ENCODE assay signal across 20 cellular contexts in the genomic region with DNA sequence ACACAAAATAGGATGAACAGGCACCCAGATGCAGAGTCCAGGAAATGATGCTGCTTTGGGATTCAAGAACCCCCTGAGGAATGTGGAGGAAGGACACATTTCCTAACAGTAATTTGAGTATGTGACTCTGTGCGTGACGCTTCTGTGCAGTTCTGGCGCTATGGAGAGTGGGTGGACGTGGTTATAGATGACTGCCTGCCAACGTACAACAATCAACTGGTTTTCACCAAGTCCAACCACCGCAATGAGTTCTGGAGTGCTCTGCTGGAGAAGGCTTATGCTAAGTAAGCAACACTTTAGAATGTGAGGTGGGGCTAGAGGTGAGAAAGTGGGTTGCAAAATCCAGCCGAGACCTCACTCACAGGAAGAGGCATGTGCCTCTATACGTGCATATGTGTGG. TPM values are rescaled to one million over a fixed set of nuclear protein-coding genes. Genes with fewer than 3 reads are reported as not detected.
DNase-seq lines count a peak whose midpoint lies in the region; ATAC-seq and TF ChIP-seq lines count a peak whose summit lies in the region.
"Had no signal": no experiment of that assay in that cellular context is flagged by ENCODE, and none has a peak within 500 bp of the region (broad histone marks: within the 10 kb centered on the region; RNA-seq: fewer than 3 reads in every experiment).

No MANE protein-coding gene starts in this region.

- H3K36me3 ChIP-seq in BLaER1 (no peaks in the 10 kb centered on the region), IMR-90 (ENCODE audit: control insufficient read depth, insufficient read depth, low read length) (no peaks in the 10 kb centered on the region), psoas muscle (ENCODE audit: insufficient read depth in 1 of 2, low read depth in 1 of 2) (peaks cover 0 to 60% of the 10 kb centered on the region in 2 donors), transverse colon (no peaks in the 10 kb centered on the region)
- H3K36me3 ChIP-seq: SJSA1 had no signal

- ATAC-seq in IMR-90 (ENCODE audit: low read depth): no peak
- ATAC-seq in psoas muscle: peak in 2 of 4 donors; percentile 2 to 21
- ATAC-seq: left colon had no signal

- POLR2A ChIA-PET in IMR-90 (lab: Charles Lee; ENCODE audit: unreplicated experiment): no interaction called here

- H3K4me1 ChIP-seq in BLaER1 (peaks cover 66% of the 10 kb centered on the region), IMR-90 (ENCODE audit: control insufficient read depth, insufficient read depth, low read length) (peaks cover 6% of the 10 kb centered on the region), psoas muscle (peaks cover 36% of the 10 kb centered on the region), transverse colon (peaks cover 0 to 8% (median 6%) of the 10 kb centered on the region in 4 donors)
- H3K4me1 ChIP-seq: suprapubic skin had no signal

- H3K9me1 ChIP-seq in IMR-90 (ENCODE audit: insufficient read depth, low read length): peaks cover 14% of the 10 kb centered on the region; the same call in 1 of the 2 replicates

- H3K27me3 ChIP-seq in BLaER1 (no peaks in the 10 kb centered on the region), IMR-90 (ENCODE audit: control insufficient read depth, insufficient read depth, low read length) (peaks cover 2% of the 10 kb centered on the region; the same call in 1 of the 2 replicates), psoas muscle (ENCODE audit: insufficient read depth in 3 of 3, low read length in 2 of 3) (no peaks in the 10 kb centered on the region), transverse colon (no peaks in the 10 kb centered on the region)
- H3K27me3 ChIP-seq: SJSA1, suprapubic skin had no signal

- no peak overlapping the region for H2BK15ac ChIP-seq in IMR-90 (ENCODE audit: low read depth, low read length)

- H2BK120ac ChIP-seq in IMR-90 (ENCODE audit: low read depth, low read length): 0 out of 2 replicates have a peak overlapping the region, but pooled peaks have one; percentile 1

- in situ Hi-C loops in IMR-90 (cut with MboI; ENCODE audit: low sequenced_read_pairs): no loop called here
- in situ Hi-C loops in transverse colon (cut with MboI; ENCODE audit: low pct_ligation_motif_present in 1 of 4, low pct_unique_long_range_greater_than_20kb in 1 of 4, low sequenced_read_pairs in 3 of 4): no loop called here

- H4K8ac ChIP-seq in IMR-90 (ENCODE audit: low read depth in 2 of 2, low read length in 2 of 2): no peak overlapping the region

- intact Hi-C loops in IMR-90 (cut with micrococcal nuclease): loop anchor here (5.0 kb wide), 1 partner anchor 180 kb away; a partner anchor contains a TSS
- intact Hi-C loops in psoas muscle (cut with DNase I): loop anchor here (2.0 to 5.0 kb wide), 4 partner anchors 37 to 115 kb away; a partner anchor contains a TSS
- intact Hi-C loops in transverse colon (cut with DNase I; ENCODE audit: low total_unique reads): no loop called here

- H2AK9ac ChIP-seq in IMR-90 (replicated peaks; ENCODE audit: low read depth, low read length, poor library complexity): no peak overlapping the region

- H3K4me3 ChIP-seq in BLaER1: peak overlapping the region; percentile 3; the same call in 1 of the 2 replicates
- no peak overlapping the region for H3K4me3 ChIP-seq in IMR-90 (ENCODE audit: insufficient read depth, low read depth, low read length)
- no peak overlapping the region for H3K4me3 ChIP-seq in psoas muscle
- no peak overlapping the region for H3K4me3 ChIP-seq in transverse colon
- H3K4me3 ChIP-seq: SJSA1, skin epidermis, suprapubic skin had no signal

- TF ChIP-seq EP300 in transverse colon (IDR thresholded peaks at IDR 0.05; ENCODE audit: low read depth): no peak

- H2AK5ac ChIP-seq in IMR-90 (ENCODE audit: low read depth, low read length): no peak overlapping the region

- no TSS peak for BruUV-seq in IMR-90 (replicated peaks; lab: Mats Ljungman, UMichigan)

- H3K56ac ChIP-seq in IMR-90 (ENCODE audit: extremely low read depth, insufficient read depth, low read length): no peak overlapping the region

- H3K14ac ChIP-seq in IMR-90 (replicated peaks; ENCODE audit: low read depth, low read length): no peak overlapping the region; the same call in 1 of the 2 replicates

- no peak overlapping the region for H2BK20ac ChIP-seq in IMR-90 (ENCODE audit: low read depth, low read length)

- no peak overlapping the region for H3K4ac ChIP-seq in IMR-90 (ENCODE audit: low read depth, low read length)

- no peak overlapping the region for H2AFZ ChIP-seq in IMR-90 (replicated peaks; ENCODE audit: low read length, poor library complexity)

- WGBS in IMR-90 (ENCODE audit: extremely low coverage in 2 of 2, insufficient read length in 1 of 2), 2 experiments: no CpG with 5 or more reads among the region's 8 CpGs
- 55 to 65% (median 58%) methylated on average over 8 of the region's 8 CpGs for WGBS in psoas muscle, 3 donors
- 61 to 83% methylated on average over 8 of the region's 8 CpGs for WGBS in transverse colon (ENCODE audit: low coverage in 1 of 2), 2 donors

- H4K20me1 ChIP-seq in BLaER1 (no peaks in the 10 kb centered on the region), IMR-90 (ENCODE audit: insufficient read depth, low read length) (no peaks in the 10 kb centered on the region)

- H4K5ac ChIP-seq in IMR-90 (ENCODE audit: low read depth, low read length): no peak overlapping the region; the same call in 1 of the 2 replicates

- CTCF ChIA-PET in IMR-90 (lab: Yijun Ruan, JAX): interaction anchor here (0.7 kb wide), 1 partner anchor 70 kb away, joined by 3 read pairs; no protein-coding TSS in a partner anchor

- H4K91ac ChIP-seq in IMR-90 (ENCODE audit: insufficient read depth, low read depth, low read length): no peak overlapping the region

- no peak for TF ChIP-seq RAD21 in IMR-90 (IDR thresholded peaks at IDR 0.05; ENCODE audit: low read length)

- TF ChIP-seq CTCF in IMR-90 (conservative IDR thresholded peaks at IDR 0.05; ENCODE audit: low read depth, low read length) (no peak), psoas muscle (IDR thresholded peaks at IDR 0.05) (no peak), transverse colon (IDR thresholded peaks at IDR 0.05) (no peak)

- H3K9me3 ChIP-seq in BLaER1: no peaks in the 10 kb centered on the region
- H3K9me3 ChIP-seq in IMR-90 (ENCODE audit: control insufficient read depth, insufficient read depth, low read length): no peaks in the 10 kb centered on the region
- no peaks in the 10 kb centered on the region for H3K9me3 ChIP-seq in psoas muscle
- H3K9me3 ChIP-seq in transverse colon: no peaks in the 10 kb centered on the region
- H3K9me3 ChIP-seq: SJSA1, suprapubic skin had no signal

- dilution Hi-C loops in IMR-90 (cut with HindIII; ENCODE audit: low sequenced_read_pairs, unreplicated experiment): no loop called here

- no peak overlapping the region for H2BK5ac ChIP-seq in IMR-90 (ENCODE audit: low read depth, low read length, poor library complexity, severe bottlenecking)

- no peak for DNase-seq in IMR-90
- DNase-seq in fibroblast of peridontal ligament (ENCODE audit: extremely low read depth): peak; percentile 38
- no peak for DNase-seq in psoas muscle
- DNase-seq in activated CD4-positive, alpha-beta T cell treated with anti-CD3 and anti-CD28 coated beads for 48 hours: no peak
- DNase-seq in transverse colon: no peak
- DNase-seq in NCI-H446 treated with DMSO at 0.1 percent for 48 hours (lab: John Stamatoyannopoulos, UW): no peak
- DNase-seq: activated T-cell treated with anti-CD3 and anti-CD28 coated beads, Interleukin-2, amount 50 U/mL, for 1 hour; CD4-positive, alpha-beta T cell; DMS 273 treated with DMSO at 0.1 percent for 48 hours; GDM1; left colon; NCI-H1694; NCI-H2171 treated with DMSO at 0.1 percent for 48 hours; NCI-H526; stimulated activated CD4-positive, alpha-beta T cell treated with anti-CD3 and anti-CD28 coated beads, Interleukin-1b, Interleukin-23, amount 100 ng/mL, for 48 hours; T-helper 1 cell had no signal

- H3K23ac ChIP-seq in IMR-90 (ENCODE audit: low read depth, low read length): no peak overlapping the region

- peak overlapping the region; percentile 82 for H3K4me2 ChIP-seq in BLaER1
- no peak overlapping the region for H3K4me2 ChIP-seq in IMR-90 (ENCODE audit: low read depth, low read length)

- H3K9ac ChIP-seq in BLaER1 (peak overlapping the region; percentile 61), IMR-90 (ENCODE audit: low read depth, low read length) (no peak overlapping the region)

- H3K27ac ChIP-seq in BLaER1 (peak overlapping the region; percentile 83), IMR-90 (ENCODE audit: insufficient read depth, low read length) (no peak overlapping the region), psoas muscle (peak overlapping the region; percentile 96), transverse colon (no peak overlapping the region)
- H3K27ac ChIP-seq: SJSA1, skin epidermis, suprapubic skin had no signal

- H3K18ac ChIP-seq in IMR-90 (ENCODE audit: low read depth, low read length): no peak overlapping the region

- TF ChIP-seq POLR2A in IMR-90 (IDR thresholded peaks at IDR 0.05; ENCODE audit: low read depth, low read length) (no peak), transverse colon (IDR thresholded peaks at IDR 0.05) (no peak)

- H3K79me1 ChIP-seq in IMR-90 (ENCODE audit: low read depth in 1 of 2, low read length in 2 of 2): no peaks in the 10 kb centered on the region

TF ChIP-seq in IMR-90, 13 proteins besides CTCF, POLR2A, EP300 and RAD21 (continues in another document):
- TF ChIP-seq CHD1 (IDR thresholded peaks at IDR 0.05; ENCODE audit: low read depth, low read length) (no peak), FOS (IDR thresholded peaks at IDR 0.05; ENCODE audit: low read depth, low read length) (no peak), CEBPB (IDR thresholded peaks at IDR 0.05; ENCODE audit: low read depth, low read length) (no peak), NFE2L2 (IDR thresholded peaks at IDR 0.05; ENCODE audit: low read depth, low read length) (no peak), RFX5 (IDR thresholded peaks at IDR 0.05; ENCODE audit: low read depth, low read length) (no peak), MXI1 (IDR thresholded peaks at IDR 0.05; ENCODE audit: borderline replicate concordance, low read depth, low read length) (no peak), SMC3 (IDR thresholded peaks at IDR 0.05; ENCODE audit: low read depth, low read length) (no peak), BHLHE40 (IDR thresholded peaks at IDR 0.05; ENCODE audit: low read depth, low read length) (no peak)
- TF ChIP-seq, protein P1, sequence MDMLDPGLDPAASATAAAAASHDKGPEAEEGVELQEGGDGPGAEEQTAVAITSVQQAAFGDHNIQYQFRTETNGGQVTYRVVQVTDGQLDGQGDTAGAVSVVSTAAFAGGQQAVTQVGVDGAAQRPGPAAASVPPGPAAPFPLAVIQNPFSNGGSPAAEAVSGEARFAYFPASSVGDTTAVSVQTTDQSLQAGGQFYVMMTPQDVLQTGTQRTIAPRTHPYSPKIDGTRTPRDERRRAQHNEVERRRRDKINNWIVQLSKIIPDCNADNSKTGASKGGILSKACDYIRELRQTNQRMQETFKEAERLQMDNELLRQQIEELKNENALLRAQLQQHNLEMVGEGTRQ (IDR thresholded peaks at IDR 0.05; ENCODE audit: low read depth, low read length): no peak

RNA-seq across cellular contexts. Expression of a gene that starts 28.3 kb away (rescaled TPM):
- total RNA-seq in IMR-90 (2012; rRNA removed): under 0.01 and 1.4 TPM in 2 replicates
- 1.0 and 1.1 TPM in 2 replicates for polyA plus RNA-seq in IMR-90 (2012; rRNA removed)
- polyA plus RNA-seq in IMR-90 (2012; cell fraction: cytosol; rRNA removed): 0.70 and 1.9 TPM in 2 replicates
- 6.2 and 19.3 TPM in 2 replicates for polyA plus RNA-seq in IMR-90 (2012; cell fraction: nucleus; rRNA removed; ENCODE audit: low replicate concordance)
- total RNA-seq in psoas muscle: 100 to 1,000 TPM; 216 to 413 (median 266) TPM
- polyA plus RNA-seq in psoas muscle: 100 to 1,000 TPM; 114 to 214 (median 154) TPM
- total RNA-seq in transverse colon: 10 to 100 TPM; 17.0 to 35.2 (median 19.3) TPM

Comparison
In these comparisons a context has a peak if more than half of its experiments do, and no peak if none do; other contexts are left out.
1. H3K27ac ChIP-seq: peak in BLaER1 (single experiment) and psoas muscle (single experiment); none in IMR-90 (single experiment) and transverse colon (0 of 4).
2. RNA of a gene that starts 28.3 kb away (total RNA-seq): 216 to 413 TPM in psoas muscle; 17.0 to 35.2 TPM in transverse colon and under 0.01 to 1.4 TPM in IMR-90; every median in the first group is over 4 times any median in the second.